1 cellular context compared by ENCODE assay signal in the genomic region with DNA sequence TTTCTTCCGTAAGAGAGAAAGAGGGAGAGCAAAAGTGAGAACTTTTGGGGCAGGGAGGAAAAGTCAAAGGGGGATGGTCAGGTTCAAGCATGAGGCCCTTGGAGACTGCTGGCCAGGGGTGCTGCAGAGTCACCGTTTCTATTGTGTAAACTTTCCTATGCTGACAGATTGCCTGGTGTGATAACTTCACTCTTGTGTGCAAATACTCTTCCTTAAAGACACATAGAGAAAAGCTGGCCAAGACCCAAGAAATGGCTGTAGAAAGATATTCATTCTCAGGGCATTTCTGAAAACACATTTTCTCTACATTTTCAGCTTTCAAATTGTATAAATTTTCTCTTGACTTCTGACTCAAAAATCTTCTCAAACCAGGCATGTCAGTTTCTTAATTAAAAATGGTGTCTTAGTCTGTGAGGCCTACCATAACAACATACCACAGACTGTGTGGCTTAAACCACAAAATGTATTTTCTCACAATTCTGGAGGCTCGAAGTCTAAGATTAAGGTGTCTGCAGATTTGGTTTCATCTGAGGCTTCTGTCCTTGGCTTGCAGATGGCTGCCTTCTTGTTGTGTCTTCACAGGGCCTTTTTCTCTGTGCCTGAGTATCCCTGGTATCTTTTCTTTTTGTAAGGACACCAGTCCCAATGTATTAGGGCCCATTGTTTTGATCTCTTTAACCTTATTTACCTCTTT.
TF ChIP-seq lines count a peak whose summit lies in the region.

No MANE protein-coding gene starts in this region.

TF ChIP-seq in GM23338, 12 proteins besides CTCF, POLR2A, EP300 and RAD21 (continued from another document):
- TF ChIP-seq, protein P1, sequence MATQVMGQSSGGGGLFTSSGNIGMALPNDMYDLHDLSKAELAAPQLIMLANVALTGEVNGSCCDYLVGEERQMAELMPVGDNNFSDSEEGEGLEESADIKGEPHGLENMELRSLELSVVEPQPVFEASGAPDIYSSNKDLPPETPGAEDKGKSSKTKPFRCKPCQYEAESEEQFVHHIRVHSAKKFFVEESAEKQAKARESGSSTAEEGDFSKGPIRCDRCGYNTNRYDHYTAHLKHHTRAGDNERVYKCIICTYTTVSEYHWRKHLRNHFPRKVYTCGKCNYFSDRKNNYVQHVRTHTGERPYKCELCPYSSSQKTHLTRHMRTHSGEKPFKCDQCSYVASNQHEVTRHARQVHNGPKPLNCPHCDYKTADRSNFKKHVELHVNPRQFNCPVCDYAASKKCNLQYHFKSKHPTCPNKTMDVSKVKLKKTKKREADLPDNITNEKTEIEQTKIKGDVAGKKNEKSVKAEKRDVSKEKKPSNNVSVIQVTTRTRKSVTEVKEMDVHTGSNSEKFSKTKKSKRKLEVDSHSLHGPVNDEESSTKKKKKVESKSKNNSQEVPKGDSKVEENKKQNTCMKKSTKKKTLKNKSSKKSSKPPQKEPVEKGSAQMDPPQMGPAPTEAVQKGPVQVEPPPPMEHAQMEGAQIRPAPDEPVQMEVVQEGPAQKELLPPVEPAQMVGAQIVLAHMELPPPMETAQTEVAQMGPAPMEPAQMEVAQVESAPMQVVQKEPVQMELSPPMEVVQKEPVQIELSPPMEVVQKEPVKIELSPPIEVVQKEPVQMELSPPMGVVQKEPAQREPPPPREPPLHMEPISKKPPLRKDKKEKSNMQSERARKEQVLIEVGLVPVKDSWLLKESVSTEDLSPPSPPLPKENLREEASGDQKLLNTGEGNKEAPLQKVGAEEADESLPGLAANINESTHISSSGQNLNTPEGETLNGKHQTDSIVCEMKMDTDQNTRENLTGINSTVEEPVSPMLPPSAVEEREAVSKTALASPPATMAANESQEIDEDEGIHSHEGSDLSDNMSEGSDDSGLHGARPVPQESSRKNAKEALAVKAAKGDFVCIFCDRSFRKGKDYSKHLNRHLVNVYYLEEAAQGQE (IDR thresholded peaks at IDR 0.05; ENCODE audit: unreplicated experiment): no peak
- no peak for TF ChIP-seq ZNF114 (CRISPR knock-in tag; IDR thresholded peaks at IDR 0.05)
- TF ChIP-seq POLR2AphosphoS5 (IDR thresholded peaks at IDR 0.05; ENCODE audit: low read depth): no peak
- TF ChIP-seq, protein P2, sequence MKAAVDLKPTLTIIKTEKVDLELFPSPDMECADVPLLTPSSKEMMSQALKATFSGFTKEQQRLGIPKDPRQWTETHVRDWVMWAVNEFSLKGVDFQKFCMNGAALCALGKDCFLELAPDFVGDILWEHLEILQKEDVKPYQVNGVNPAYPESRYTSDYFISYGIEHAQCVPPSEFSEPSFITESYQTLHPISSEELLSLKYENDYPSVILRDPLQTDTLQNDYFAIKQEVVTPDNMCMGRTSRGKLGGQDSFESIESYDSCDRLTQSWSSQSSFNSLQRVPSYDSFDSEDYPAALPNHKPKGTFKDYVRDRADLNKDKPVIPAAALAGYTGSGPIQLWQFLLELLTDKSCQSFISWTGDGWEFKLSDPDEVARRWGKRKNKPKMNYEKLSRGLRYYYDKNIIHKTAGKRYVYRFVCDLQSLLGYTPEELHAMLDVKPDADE (IDR thresholded peaks at IDR 0.05): no peak
TF ChIP-seq in GM23338: peak in this region for 0.
